29 cellular contexts compared by ENCODE assay signal in genomic region chr4:79652726-79653125, GRCh38.
DNase-seq lines count a peak whose midpoint lies in the region; ATAC-seq and TF ChIP-seq lines count a peak whose summit lies in the region.
"Had no signal": no experiment of that assay in that cellular context is flagged by ENCODE, and none has a peak within 500 bp of the region (broad histone marks: within the 10 kb centered on the region; RNA-seq: fewer than 3 reads in every experiment).

No MANE protein-coding gene starts in this region.

- H3K4me2 ChIP-seq in GM23338 = 0 out of 2 replicates have a peak overlapping the region, but pooled peaks have one; percentile 28

- no peak for DNase-seq in GM23338 (ENCODE audit: low spot score)
- no peak for DNase-seq in brain microvascular endothelial cell
- no peak for DNase-seq in HCEC 1CT
- no peak for DNase-seq in NCI-H2196 (lab: John Stamatoyannopoulos, UW; ENCODE audit: unreplicated experiment)
- DNase-seq: activated CD4-positive, alpha-beta T cell treated with anti-CD3 and anti-CD28 coated beads, Interleukin-2, amount 50 U/mL, for 4 hours; activated CD4-positive, CD25-positive, alpha-beta regulatory T cell; activated CD8-positive, alpha-beta memory T cell treated with anti-CD3 and anti-CD28 coated beads, Interleukin-2, amount 10 ng/mL, durations not matched to agents 7 days and 5 days; activated gamma-delta T cell; activated naive CD8-positive, alpha-beta T cell treated with anti-CD3 and anti-CD28 coated beads, Interleukin-2, amount 10 ng/mL, durations not matched to agents 7 days and 5 days; activated T-cell treated with anti-CD3 and anti-CD28 coated beads, Interleukin-2, amount 50 U/mL, for 4 hours; C1 segment of cervical spinal cord; central memory CD4-positive, alpha-beta T cell; esophagus squamous epithelium; foreskin melanocyte; lower lobe of right lung; MV-4-11; naive thymus-derived CD8-positive, alpha-beta T cell; NCI-H1436; NCI-H2107; occipital lobe; right cardiac atrium; spleen; stimulated activated CD4-positive, alpha-beta T cell treated with anti-CD3 and anti-CD28 coated beads, Interleukin-2, amount 100 ng/mL, for 24 hours; stimulated activated naive CD8-positive, alpha-beta T cell treated with anti-CD3 and anti-CD28 coated beads, Interleukin-15, Interleukin-2, amounts not matched to agents 100 U/mL and 50 U/mL, for 24 hours had no signal

- no peaks in the 10 kb centered on the region for H3F3A ChIP-seq in GM23338 (replicated peaks; ENCODE audit: low read depth)

- H3K9me3 ChIP-seq in stomach smooth muscle (ENCODE audit: control insufficient read depth in 2 of 2, low read length in 2 of 2) = peaks cover 4 to 6% of the 10 kb centered on the region in 2 donors
- H3K9me3 ChIP-seq: vagina had no signal

- H3K36me3 Mint-ChIP-seq in GM23338 (ENCODE audit: low read depth) (peaks cover 7% of the 10 kb centered on the region; the same call in 2 of the 3 replicates), nephron (ENCODE audit: low read depth) (no peaks in the 10 kb centered on the region)
- H3K36me3 Mint-ChIP-seq: activated CD8-positive, alpha-beta memory T cell treated with anti-CD3 and anti-CD28 coated beads, Interleukin-2, amount 10 ng/mL, durations not matched to agents 7 days and 5 days; activated naive CD8-positive, alpha-beta T cell treated with anti-CD3 and anti-CD28 coated beads, Interleukin-2, amount 10 ng/mL, durations not matched to agents 7 days and 5 days; IgD-negative memory B cell had no signal

- peak overlapping the region; percentile 72 for H3K27ac Mint-ChIP-seq in GM23338
- peak overlapping the region in 2 of 3 experiments; percentile 74 to 83 for H3K27ac Mint-ChIP-seq in nephron
- H3K27ac Mint-ChIP-seq: activated CD8-positive, alpha-beta memory T cell treated with anti-CD3 and anti-CD28 coated beads, Interleukin-2, amount 10 ng/mL, durations not matched to agents 7 days and 5 days; activated naive CD8-positive, alpha-beta T cell treated with anti-CD3 and anti-CD28 coated beads, Interleukin-2, amount 10 ng/mL, durations not matched to agents 7 days and 5 days; IgD-negative memory B cell; naive thymus-derived CD8-positive, alpha-beta T cell had no signal

- H3K4me1 ChIP-seq in GM23338 (ENCODE audit: insufficient read depth) (peaks cover 32% of the 10 kb centered on the region), stomach smooth muscle (ENCODE audit: control insufficient read depth, insufficient read depth, low read length) (peaks cover 6% of the 10 kb centered on the region)
- H3K4me1 ChIP-seq: spleen had no signal

- no peak overlapping the region for H3K4me3 Mint-ChIP-seq in GM23338
- H3K4me3 Mint-ChIP-seq in nephron = no peak overlapping the region
- H3K4me3 Mint-ChIP-seq: activated CD8-positive, alpha-beta memory T cell treated with anti-CD3 and anti-CD28 coated beads, Interleukin-2, amount 10 ng/mL, durations not matched to agents 7 days and 5 days; activated naive CD8-positive, alpha-beta T cell treated with anti-CD3 and anti-CD28 coated beads, Interleukin-2, amount 10 ng/mL, durations not matched to agents 7 days and 5 days; activated T-cell treated with anti-CD3 and anti-CD28 coated beads, Interleukin-2, amount 50 U/mL, for 4 hours; IgD-negative memory B cell; naive thymus-derived CD8-positive, alpha-beta T cell had no signal

- H3K4me1 Mint-ChIP-seq in GM23338 = peaks cover 54% of the 10 kb centered on the region
- H3K4me1 Mint-ChIP-seq in nephron = peaks cover 31% of the 10 kb centered on the region
- H3K4me1 Mint-ChIP-seq: activated CD8-positive, alpha-beta memory T cell treated with anti-CD3 and anti-CD28 coated beads, Interleukin-2, amount 10 ng/mL, durations not matched to agents 7 days and 5 days; activated naive CD8-positive, alpha-beta T cell treated with anti-CD3 and anti-CD28 coated beads, Interleukin-2, amount 10 ng/mL, durations not matched to agents 7 days and 5 days; naive thymus-derived CD8-positive, alpha-beta T cell had no signal

- ATAC-seq in GM23338 = no peak
- no peak for ATAC-seq in HG03025 (IDR thresholded peaks at IDR 0.05; ENCODE audit: low FRiP score, unreplicated experiment)
- ATAC-seq: activated CD8-positive, alpha-beta memory T cell treated with anti-CD3 and anti-CD28 coated beads, Interleukin-2, amount 10 ng/mL, durations not matched to agents 7 days and 5 days; activated T-cell treated with anti-CD3 and anti-CD28 coated beads, Interleukin-2, amount 50 U/mL, for 4 hours; naive thymus-derived CD8-positive, alpha-beta T cell; stimulated activated naive CD8-positive, alpha-beta T cell treated with anti-CD3 and anti-CD28 coated beads, Interleukin-15, Interleukin-2, amounts not matched to agents 100 U/mL and 50 U/mL, for 24 hours had no signal

- H3K9me2 ChIP-seq in GM23338 (ENCODE audit: insufficient read depth) = no peaks in the 10 kb centered on the region

- H3K27me3 Mint-ChIP-seq in GM23338 (ENCODE audit: insufficient read depth, low read depth, poor library complexity) (peaks cover 2% of the 10 kb centered on the region), nephron (ENCODE audit: low read depth) (no peaks in the 10 kb centered on the region)
- H3K27me3 Mint-ChIP-seq: activated CD8-positive, alpha-beta memory T cell treated with anti-CD3 and anti-CD28 coated beads, Interleukin-2, amount 10 ng/mL, durations not matched to agents 7 days and 5 days; activated naive CD8-positive, alpha-beta T cell treated with anti-CD3 and anti-CD28 coated beads, Interleukin-2, amount 10 ng/mL, durations not matched to agents 7 days and 5 days; IgD-negative memory B cell had no signal

- no peaks in the 10 kb centered on the region for H4K20me1 ChIP-seq in GM23338 (replicated peaks; ENCODE audit: insufficient read depth)

- no peak for TF ChIP-seq CTCF in GM23338 (conservative IDR thresholded peaks at IDR 0.05; ENCODE audit: low read depth in 2 of 2)
- TF ChIP-seq CTCF in brain microvascular endothelial cell (IDR thresholded peaks at IDR 0.05; ENCODE audit: low read depth, low read length, missing control alignments) = no peak
- no peak for TF ChIP-seq CTCF in nephron (IDR thresholded peaks at IDR 0.05; ENCODE audit: unreplicated experiment in 3 of 3)

- in situ Hi-C loops in brain microvascular endothelial cell (cut with HindIII; ENCODE audit: low pct_ligation_motif_present, low sequenced_read_pairs) = no loop called here

- H2AFZ ChIP-seq in GM23338 = no peak overlapping the region

- no peak overlapping the region for H3K4me3 ChIP-seq in GM23338
- H3K4me3 ChIP-seq in brain microvascular endothelial cell (ENCODE audit: low read depth, low read length) = no peak overlapping the region
- no peak overlapping the region for H3K4me3 ChIP-seq in stomach smooth muscle (ENCODE audit: low read length in 2 of 2)
- H3K4me3 ChIP-seq: esophagus squamous epithelium, lower lobe of right lung, spleen, vagina had no signal

- H3K36me3 ChIP-seq in GM23338 (ENCODE audit: insufficient read depth) (peaks cover 6% of the 10 kb centered on the region; the same call in 1 of the 2 replicates), brain microvascular endothelial cell (replicated peaks) (no peaks in the 10 kb centered on the region), stomach smooth muscle (ENCODE audit: control insufficient read depth in 2 of 2, insufficient read depth in 2 of 2, low read length in 2 of 2) (no peaks in the 10 kb centered on the region)
- H3K36me3 ChIP-seq: esophagus squamous epithelium, lower lobe of right lung, spleen, vagina had no signal

- H3K9me3 Mint-ChIP-seq in GM23338 (peaks cover 7% of the 10 kb centered on the region), nephron (peaks cover 7% of the 10 kb centered on the region)

- H3K9ac ChIP-seq in stomach smooth muscle (ENCODE audit: low read length in 2 of 2) = no peak overlapping the region

- no peaks in the 10 kb centered on the region for H3K79me2 ChIP-seq in GM23338 (replicated peaks; ENCODE audit: insufficient read depth)

- H3K27ac ChIP-seq in GM23338 (ENCODE audit: low read depth) (no peak overlapping the region), brain microvascular endothelial cell (peak overlapping the region; percentile 85), stomach smooth muscle (ENCODE audit: low read length) (peak overlapping the region; percentile 3)
- H3K27ac ChIP-seq: lower lobe of right lung, spleen, vagina had no signal

- H3K27me3 ChIP-seq in GM23338 (ENCODE audit: insufficient read depth) (no peaks in the 10 kb centered on the region), brain microvascular endothelial cell (replicated peaks) (no peaks in the 10 kb centered on the region), stomach smooth muscle (ENCODE audit: control insufficient read depth in 1 of 2, insufficient read depth in 2 of 2, low read length in 2 of 2) (no peaks in the 10 kb centered on the region)
- H3K27me3 ChIP-seq: esophagus squamous epithelium, spleen, vagina had no signal

TF ChIP-seq in GM23338, 12 proteins besides CTCF, POLR2A, EP300 and RAD21 (continues in another document):
- TF ChIP-seq STAT1 (IDR thresholded peaks at IDR 0.05; ENCODE audit: unreplicated experiment) = no peak
- no peak for TF ChIP-seq JUNB (IDR thresholded peaks at IDR 0.05; ENCODE audit: unreplicated experiment)
- TF ChIP-seq EZH2 (IDR thresholded peaks at IDR 0.05; ENCODE audit: low read depth, unreplicated experiment) = no peak
- TF ChIP-seq ZNF331 (CRISPR knock-in tag; IDR thresholded peaks at IDR 0.05; ENCODE audit: low read depth) = no peak
- no peak for TF ChIP-seq NANOG (IDR thresholded peaks at IDR 0.05; ENCODE audit: borderline replicate concordance)
- TF ChIP-seq ETS1 (IDR thresholded peaks at IDR 0.05) = no peak
- no peak for TF ChIP-seq EZH2phosphoT487 (IDR thresholded peaks at IDR 0.05; ENCODE audit: unreplicated experiment)
- no peak for TF ChIP-seq CREB1 (CRISPR knock-in tag; IDR thresholded peaks at IDR 0.05; ENCODE audit: low read depth)
